ENCODE assay signal across 22 cellular contexts in the genomic region with DNA sequence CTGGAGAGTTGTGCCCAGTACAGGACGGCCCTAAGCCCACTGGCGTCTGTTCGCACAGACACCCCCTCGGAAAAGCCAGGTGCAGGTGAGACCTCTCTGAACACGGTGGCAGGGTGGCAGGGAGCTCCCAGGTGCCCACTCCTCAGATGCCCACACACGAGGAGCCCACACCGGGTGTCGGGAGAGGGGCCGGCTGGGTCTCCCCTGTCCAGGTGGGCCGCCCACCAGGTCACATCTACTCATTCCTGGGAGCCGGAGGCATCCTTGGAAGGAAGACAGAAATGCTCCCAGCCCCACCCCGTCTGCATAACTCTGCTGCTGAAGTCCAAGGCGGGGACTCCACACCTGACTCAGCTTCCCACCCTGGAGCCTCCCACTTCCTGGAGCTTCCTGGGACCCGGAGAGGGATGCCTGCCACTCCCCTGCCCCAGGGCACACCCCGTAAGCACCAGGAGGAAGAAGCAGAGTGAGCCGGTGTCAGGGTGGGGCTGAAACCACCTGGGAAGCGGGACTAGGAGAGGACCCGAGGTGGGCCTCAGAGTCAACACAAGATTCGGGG. TPM values are rescaled to one million over a fixed set of nuclear protein-coding genes. Genes with fewer than 3 reads are reported as not detected.
DNase-seq lines count a peak whose midpoint lies in the region; ATAC-seq and TF ChIP-seq lines count a peak whose summit lies in the region.
"Had no signal": no experiment of that assay in that cellular context is flagged by ENCODE, and none has a peak within 500 bp of the region (broad histone marks: within the 10 kb centered on the region; RNA-seq: fewer than 3 reads in every experiment).

No MANE protein-coding gene starts in this region.

- peak overlapping the region; percentile 54 for H3K4me2 ChIP-seq in mammary epithelial cell (ENCODE audit: insufficient read depth, low read depth, low read length)
- H3K4me2 ChIP-seq: smooth muscle cell had no signal

- no TSS peak for BruUV-seq in mammary epithelial cell (replicated peaks; lab: Mats Ljungman, UMichigan)

- DNase-seq in EL: peak; percentile 37
- peak; percentile 94 for DNase-seq in LoVo (ENCODE audit: low spot score)
- peak; percentile 83 for DNase-seq in mammary epithelial cell
- no peak for DNase-seq in NCI-H2196 (lab: John Stamatoyannopoulos, UW; ENCODE audit: unreplicated experiment)
- DNase-seq in OCI-M1 (lab: John Stamatoyannopoulos, UW): no peak
- DNase-seq in T-helper 1 cell: no peak
- DNase-seq: activated CD4-positive, alpha-beta T cell treated with anti-CD3 and anti-CD28 coated beads, Interleukin-2, amount 50 U/mL, for 4 hours; activated naive CD8-positive, alpha-beta T cell treated with anti-CD3 and anti-CD28 coated beads, Interleukin-2, amount 10 ng/mL, durations not matched to agents 7 days and 5 days; activated T-cell treated with anti-CD3 and anti-CD28 coated beads, Interleukin-2, amount 50 U/mL, for 24 hours; hippocampal formation; NCI-H1417 treated with DMSO at 0.1 percent for 48 hours; pancreas; stimulated activated naive B cell treated with anti-CD40 and anti-IgM and Interleukin-4, amounts not matched to agents 10 μg/mL and 1 μg/mL and 100 μg/mL, for 72 hours had no signal

- H3K4me3 ChIP-seq in mammary epithelial cell (replicated peaks in 1 of 3; ENCODE audit: insufficient read depth in 1 of 3, low read depth in 2 of 3, low read length in 3 of 3) (no peak overlapping the region), mucosa of rectum (ENCODE audit: low read length in 2 of 2) (no peak overlapping the region)
- H3K4me3 ChIP-seq: K562, pancreas, smooth muscle cell, tibial nerve had no signal

- H3K27ac ChIP-seq in mammary epithelial cell (ENCODE audit: insufficient read depth, low read depth, low read length) (peak overlapping the region; percentile 0), mucosa of rectum (ENCODE audit: low read depth in 2 of 2, low read length in 2 of 2) (peak overlapping the region; percentile 69 to 71)
- H3K27ac ChIP-seq: pancreas, tibial nerve had no signal

- in situ Hi-C loops in mammary epithelial cell (cut with MboI; ENCODE audit: low sequenced_read_pairs in 2 of 2): no loop called here

- H3K27me3 ChIP-seq in mammary epithelial cell (ENCODE audit: insufficient read depth, low read length): no peaks in the 10 kb centered on the region
- H3K27me3 ChIP-seq in mucosa of rectum (ENCODE audit: control insufficient read depth in 2 of 2, insufficient read depth in 2 of 2, low read length in 2 of 2): peaks cover 8 to 18% of the 10 kb centered on the region in 2 donors
- H3K27me3 ChIP-seq: pancreas had no signal

- dilution Hi-C loops in mammary epithelial cell (cut with HindIII; ENCODE audit: low sequenced_read_pairs): no loop called here

- WGBS in mammary epithelial cell (ENCODE audit: low coverage, missing lambda C conversion rate): 14% methylated on average over 10 of the region's 19 CpGs

- TF ChIP-seq CTCF in mammary epithelial cell (conservative IDR thresholded peaks at IDR 0.05 in 1 of 2, IDR thresholded peaks at IDR 0.05 in 1 of 2; ENCODE audit: extremely low read depth in 1 of 2, insufficient read depth in 1 of 2, low read depth in 1 of 2, low read length in 2 of 2): no peak

- H4K20me1 ChIP-seq in mammary epithelial cell (ENCODE audit: insufficient read depth, low read length): no peaks in the 10 kb centered on the region

- peak overlapping the region; percentile 6 for H2AFZ ChIP-seq in mammary epithelial cell (ENCODE audit: low read depth, low read length)

- CTCF ChIA-PET in mammary epithelial cell (lab: Charles Lee; ENCODE audit: low non-redundant PET): no interaction called here

- H3K9ac ChIP-seq in mammary epithelial cell (ENCODE audit: insufficient read depth, low read length): no peak overlapping the region
- H3K9ac ChIP-seq in mucosa of rectum (ENCODE audit: low read depth in 1 of 2, low read length in 2 of 2): no peak overlapping the region

- no peaks in the 10 kb centered on the region for H3K79me2 ChIP-seq in mammary epithelial cell (ENCODE audit: insufficient read depth, low read length)

- intact Hi-C loops in mammary epithelial cell (cut with micrococcal nuclease): no loop called here

- H3K9me3 ChIP-seq in mammary epithelial cell (replicated peaks; ENCODE audit: insufficient read depth, low read length): no peaks in the 10 kb centered on the region
- no peaks in the 10 kb centered on the region for H3K9me3 ChIP-seq in mucosa of rectum (ENCODE audit: control insufficient read depth in 2 of 2, low read length in 2 of 2)
- H3K9me3 ChIP-seq: pancreas, tibial nerve had no signal

- H3K36me3 ChIP-seq in mammary epithelial cell (ENCODE audit: insufficient read depth, low read length) (no peaks in the 10 kb centered on the region), mucosa of rectum (ENCODE audit: control insufficient read depth in 2 of 2, insufficient read depth in 2 of 2, low read length in 2 of 2) (no peaks in the 10 kb centered on the region)
- H3K36me3 ChIP-seq: pancreas, tibial nerve had no signal

- ATAC-seq in GM18858 (IDR thresholded peaks at IDR 0.05; ENCODE audit: unreplicated experiment): no peak
- ATAC-seq: SK-N-SH treated with all-trans-retinoic acid at 6 μM for 48 hours; stimulated activated naive B cell treated with anti-CD40 and anti-IgM and Interleukin-4, amounts not matched to agents 10 μg/mL and 1 μg/mL and 100 μg/mL, for 72 hours had no signal

- H3K4me1 ChIP-seq in mammary epithelial cell (ENCODE audit: insufficient read depth, low read length): peaks cover 39% of the 10 kb centered on the region
- H3K4me1 ChIP-seq in mucosa of rectum (ENCODE audit: control insufficient read depth in 2 of 2, insufficient read depth in 2 of 2, low read length in 2 of 2): peaks cover 18 to 28% of the 10 kb centered on the region in 2 donors
- H3K4me1 ChIP-seq: pancreas had no signal

RNA-seq across cellular contexts. Expression of gene SRMS, which starts 2.5 kb away (rescaled TPM):
- under 1 TPM in 1 of 2 donors, not detected in 1; under 0.01 TPM for total RNA-seq in mammary epithelial cell
- 0.16 TPM for polyA plus RNA-seq in mammary epithelial cell
- not detected for polyA minus RNA-seq in mammary epithelial cell
- total RNA-seq: activated naive CD8-positive, alpha-beta T cell treated with anti-CD3 and anti-CD28 coated beads, Interleukin-2, amount 10 ng/mL, durations not matched to agents 7 days and 5 days; fibroblast of lung; K562; NCI-H460; pancreas; smooth muscle cell; tibial nerve had no signal
- polyA plus RNA-seq: BJ, fibroblast of lung, pancreas, smooth muscle cell had no signal

RNA-seq across cellular contexts. Expression of gene PTK6, which starts 7.9 kb away (rescaled TPM):
- total RNA-seq in mammary epithelial cell: 1 to 10 TPM in 1 of 2 donors, under 1 TPM in 1; 0.83 to 1.1 TPM
- 0.29 TPM for polyA plus RNA-seq in mammary epithelial cell
- polyA minus RNA-seq in mammary epithelial cell: 0.72 TPM
- total RNA-seq: K562, smooth muscle cell had no signal
- polyA plus RNA-seq: fibroblast of lung had no signal

RNA-seq across cellular contexts. Expression of gene FNDC11, which starts 8.9 kb away (rescaled TPM):
- total RNA-seq in mammary epithelial cell: under 1 TPM; under 0.01 to 0.45 TPM
- polyA plus RNA-seq in mammary epithelial cell: 0.60 TPM
- not detected for polyA minus RNA-seq in mammary epithelial cell

RNA-seq across cellular contexts. Expression of gene PPDPF, which starts 24.5 kb away (rescaled TPM):
- 100 to 1,000 TPM; 148 to 355 TPM for total RNA-seq in mammary epithelial cell
- 62.8 TPM for polyA plus RNA-seq in mammary epithelial cell
- 38.1 TPM for polyA minus RNA-seq in mammary epithelial cell

RNA-seq across cellular contexts. Expression of gene HELZ2, which starts 29.0 kb away (rescaled TPM):
- total RNA-seq in mammary epithelial cell: 10 to 100 TPM; 19.0 to 27.7 TPM
- polyA plus RNA-seq in mammary epithelial cell: 5.0 TPM
- 39.5 TPM for polyA minus RNA-seq in mammary epithelial cell

Comparison
In these comparisons a context has a peak if more than half of its experiments do, and no peak if none do; other contexts are left out.
1. DNase-seq: peak in EL (single experiment), LoVo (single experiment) and mammary epithelial cell (single experiment); none in NCI-H2196 (single experiment), OCI-M1 (single experiment) and T-helper 1 cell (0 of 5).